In genomic region chr12:79900951-79901350, GRCh38 we compare ENCODE assay signal across 17 cellular contexts.
"Had no signal": no experiment of that assay in that cellular context is flagged by ENCODE, and none has a peak within 500 bp of the region (broad histone marks: within the 10 kb centered on the region; RNA-seq: fewer than 3 reads in every experiment).

No MANE protein-coding gene starts in this region.

- H3K9me3 ChIP-seq: esophagus squamous epithelium, heart right ventricle, prostate gland, right lobe of liver, testis, transverse colon had no signal

- H3K27ac ChIP-seq: epithelial cell of prostate, esophagus squamous epithelium, heart right ventricle, parathyroid adenoma, prostate gland, right lobe of liver, testis, transverse colon had no signal

- ATAC-seq: effector memory CD8-positive, alpha-beta T cell; heart right ventricle; stimulated activated memory B cell treated with anti-CD40 and anti-IgM and Interleukin-4, amounts not matched to agents 10 μg/mL and 1 μg/mL and 100 μg/mL, for 72 hours had no signal

- H3K27me3 Mint-ChIP-seq: central memory CD8-positive, alpha-beta T cell; dendritic cell treated with granulocyte-macrophage colony-stimulating factor and Interleukin-4, amounts not matched to agents 40 ng/mL and 50 ng/mL, for 4 days; effector memory CD8-positive, alpha-beta T cell; stimulated activated memory B cell treated with anti-CD40 and anti-IgM and Interleukin-4, amounts not matched to agents 10 μg/mL and 1 μg/mL and 100 μg/mL, for 72 hours; stimulated activated naive CD8-positive, alpha-beta T cell treated with anti-CD3 and anti-CD28 coated beads, Interleukin-15, Interleukin-2, amounts not matched to agents 100 ng/mL and 50 ng/mL, for 24 hours had no signal

- H2AFZ ChIP-seq: parathyroid adenoma had no signal

- H3K9ac ChIP-seq: parathyroid adenoma had no signal

- H3K4me3 Mint-ChIP-seq: dendritic cell treated with granulocyte-macrophage colony-stimulating factor and Interleukin-4, amounts not matched to agents 40 ng/mL and 50 ng/mL, for 4 days; nephron; stimulated activated memory B cell treated with anti-CD40 and anti-IgM and Interleukin-4, amounts not matched to agents 10 μg/mL and 1 μg/mL and 100 μg/mL, for 72 hours; stimulated activated naive CD8-positive, alpha-beta T cell treated with anti-CD3 and anti-CD28 coated beads, Interleukin-15, Interleukin-2, amounts not matched to agents 100 ng/mL and 50 ng/mL, for 24 hours had no signal

- H3K9me3 Mint-ChIP-seq: central memory CD8-positive, alpha-beta T cell; dendritic cell treated with granulocyte-macrophage colony-stimulating factor and Interleukin-4, amounts not matched to agents 40 ng/mL and 50 ng/mL, for 4 days; effector memory CD8-positive, alpha-beta T cell; nephron; stimulated activated memory B cell treated with anti-CD40 and anti-IgM and Interleukin-4, amounts not matched to agents 10 μg/mL and 1 μg/mL and 100 μg/mL, for 72 hours; stimulated activated naive CD8-positive, alpha-beta T cell treated with anti-CD3 and anti-CD28 coated beads, Interleukin-15, Interleukin-2, amounts not matched to agents 100 ng/mL and 50 ng/mL, for 24 hours had no signal

- H3K36me3 ChIP-seq: esophagus squamous epithelium, heart right ventricle, prostate gland, right lobe of liver, transverse colon had no signal

- H3K27me3 ChIP-seq: esophagus squamous epithelium, heart right ventricle, right lobe of liver, testis, transverse colon had no signal

- H3K4me3 ChIP-seq: esophagus squamous epithelium, heart right ventricle, prostate gland, right lobe of liver, testis, transverse colon had no signal

- DNase-seq: effector memory CD8-positive, alpha-beta T cell; esophagus squamous epithelium; heart right ventricle; hypothalamus; kidney glomerular epithelial cell; right lobe of liver; stimulated activated CD4-positive, alpha-beta T cell treated with anti-CD3 and anti-CD28 coated beads, Interleukin-4, amount 100 ng/mL, for 1 hour; testis; transverse colon had no signal

- H3K27ac Mint-ChIP-seq: dendritic cell treated with granulocyte-macrophage colony-stimulating factor and Interleukin-4, amounts not matched to agents 40 ng/mL and 50 ng/mL, for 4 days; effector memory CD8-positive, alpha-beta T cell; nephron; stimulated activated memory B cell treated with anti-CD40 and anti-IgM and Interleukin-4, amounts not matched to agents 10 μg/mL and 1 μg/mL and 100 μg/mL, for 72 hours; stimulated activated naive CD8-positive, alpha-beta T cell treated with anti-CD3 and anti-CD28 coated beads, Interleukin-15, Interleukin-2, amounts not matched to agents 100 ng/mL and 50 ng/mL, for 24 hours had no signal
